8 cellular contexts compared by ENCODE assay signal in the genomic region with DNA sequence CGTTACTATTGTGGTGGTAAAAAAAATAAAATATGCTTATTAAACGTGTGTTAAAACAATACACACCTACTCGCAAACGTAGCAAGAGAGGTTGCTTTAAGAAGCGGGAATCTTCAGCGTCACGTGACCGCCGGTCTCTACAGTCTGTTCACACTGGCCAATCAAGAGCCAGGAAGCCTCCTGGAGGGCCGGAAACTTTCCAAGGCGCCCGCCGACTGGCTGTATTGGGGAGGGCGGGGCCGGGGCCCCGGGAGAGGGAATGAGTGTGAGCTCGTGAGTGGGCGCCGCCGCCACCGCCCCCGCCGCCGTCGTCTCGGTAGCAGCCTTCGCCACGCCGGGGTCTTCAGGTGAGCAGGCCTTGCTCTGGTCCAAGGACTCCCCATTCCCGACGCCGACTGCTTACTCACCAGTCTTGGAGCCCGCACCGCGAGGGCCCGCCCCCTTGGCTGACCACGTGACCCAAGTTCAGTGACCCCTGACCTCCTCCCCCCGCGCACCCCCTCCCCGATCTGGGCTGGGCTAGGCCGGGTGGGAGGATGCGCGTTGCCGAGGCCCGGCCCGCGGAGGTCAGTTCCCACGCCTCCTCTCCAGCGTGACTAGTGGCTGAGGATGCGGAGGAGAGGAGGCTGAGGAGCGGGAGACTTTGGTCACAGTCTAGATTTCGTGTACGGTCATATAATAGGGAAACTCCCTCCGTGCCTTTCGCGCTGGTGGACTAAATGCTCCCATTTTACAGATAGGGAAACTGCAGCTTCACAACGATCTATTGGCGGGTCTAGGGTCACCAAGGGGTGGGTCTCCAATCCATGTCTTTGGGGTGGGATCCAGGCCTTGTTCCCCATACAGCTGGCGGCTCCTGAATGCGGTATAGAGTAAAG. TPM values are rescaled to one million over a fixed set of nuclear protein-coding genes. Genes with fewer than 3 reads are reported as not detected.
DNase-seq lines count a peak whose midpoint lies in the region; ATAC-seq and TF ChIP-seq lines count a peak whose summit lies in the region.

A gene with protein sequence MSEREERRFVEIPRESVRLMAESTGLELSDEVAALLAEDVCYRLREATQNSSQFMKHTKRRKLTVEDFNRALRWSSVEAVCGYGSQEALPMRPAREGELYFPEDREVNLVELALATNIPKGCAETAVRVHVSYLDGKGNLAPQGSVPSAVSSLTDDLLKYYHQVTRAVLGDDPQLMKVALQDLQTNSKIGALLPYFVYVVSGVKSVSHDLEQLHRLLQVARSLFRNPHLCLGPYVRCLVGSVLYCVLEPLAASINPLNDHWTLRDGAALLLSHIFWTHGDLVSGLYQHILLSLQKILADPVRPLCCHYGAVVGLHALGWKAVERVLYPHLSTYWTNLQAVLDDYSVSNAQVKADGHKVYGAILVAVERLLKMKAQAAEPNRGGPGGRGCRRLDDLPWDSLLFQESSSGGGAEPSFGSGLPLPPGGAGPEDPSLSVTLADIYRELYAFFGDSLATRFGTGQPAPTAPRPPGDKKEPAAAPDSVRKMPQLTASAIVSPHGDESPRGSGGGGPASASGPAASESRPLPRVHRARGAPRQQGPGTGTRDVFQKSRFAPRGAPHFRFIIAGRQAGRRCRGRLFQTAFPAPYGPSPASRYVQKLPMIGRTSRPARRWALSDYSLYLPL (plus strand): TSS at position 253 of the 878 bp plus-strand sequence. CDS start 4,388 bp downstream, outside the sequence.

- H3K4me2 ChIP-seq in SK-N-SH: peak within 1 kb of the TSS; percentile 86

- TF ChIP-seq RAD21 in SK-N-SH (IDR thresholded peaks at IDR 0.05; ENCODE audit: low read length): no peak

- H3K79me2 ChIP-seq in SK-N-SH (ENCODE audit: insufficient read depth): peaks cover 32% of the 10 kb centered on the region

- CTCF ChIA-PET in SK-N-SH (lab: Yijun Ruan, JAX): interaction anchor here (1.0 to 9.8 kb wide), 10 partner anchors 11 to 110 kb away, joined by 3 to 130 read pairs (median 4); a partner anchor contains a TSS

- H3K27me3 ChIP-seq in SK-N-SH (ENCODE audit: insufficient read depth): no peaks in the 10 kb centered on the region
- no peaks in the 10 kb centered on the region for H3K27me3 ChIP-seq in testis

- H2AFZ ChIP-seq in SK-N-SH (ENCODE audit: low read depth): peak within 1 kb of the TSS; percentile 82

- POLR2A ChIA-PET in SK-N-SH (lab: Yijun Ruan, JAX): interaction anchor here (0.6 to 3.4 kb wide), 12 partner anchors 10 to 106 kb away, joined by 3 to 21 read pairs (median 4); a partner anchor contains a TSS

- H3F3A ChIP-seq in SK-N-SH (replicated peaks; ENCODE audit: insufficient read depth): peaks cover 30% of the 10 kb centered on the region

- H3K27ac ChIP-seq in SK-N-SH (ENCODE audit: low read depth in 2 of 2, low read length in 1 of 2) (peak within 1 kb of the TSS; percentile 85 to 88), testis (peak within 1 kb of the TSS; percentile 80 to 93)

- ATAC-seq in omental fat pad (ENCODE audit: low FRiP score): peak; percentile 99

- H3K4me1 Mint-ChIP-seq in activated naive CD4-positive, alpha-beta T cell treated with anti-CD3 and anti-CD28 coated beads, Interleukin-2, amount 50 U/mL, for 24 hours: peaks cover 27% of the 10 kb centered on the region

- H3K4me3 ChIP-seq in HFF-Myc (replicated peaks; ENCODE audit: low read depth, low read length): peak within 1 kb of the TSS; percentile 58
- H3K4me3 ChIP-seq in SK-N-SH (ENCODE audit: low read depth in 2 of 2, low read length in 1 of 2): peak within 1 kb of the TSS; percentile 56 to 74
- peak within 1 kb of the TSS; percentile 61 to 63 for H3K4me3 ChIP-seq in testis

- no peaks in the 10 kb centered on the region for H4K20me1 ChIP-seq in SK-N-SH (ENCODE audit: insufficient read depth)

- H3K9ac ChIP-seq in SK-N-SH: peak within 1 kb of the TSS; percentile 71

- intact Hi-C loops in testis (cut with DNase I; ENCODE audit: low total_unique reads): no loop called here

- peak within 1 kb of the TSS; percentile 95 for H3K27ac Mint-ChIP-seq in activated naive CD4-positive, alpha-beta T cell treated with anti-CD3 and anti-CD28 coated beads, Interleukin-2, amount 50 U/mL, for 24 hours

- no peak for TF ChIP-seq EP300 in SK-N-SH (IDR thresholded peaks at IDR 0.05; ENCODE audit: borderline replicate concordance in 1 of 2, low read depth in 1 of 2, low read length in 1 of 2)

- DNase-seq in GM04503 (ENCODE audit: low read depth): peak; percentile 80
- DNase-seq in HFF-Myc (ENCODE audit: extremely low read depth, low read depth): peak; percentile 81
- peak; percentile 91 for DNase-seq in NAMALWA (ENCODE audit: low spot score)
- DNase-seq in SK-N-SH: peak; percentile 98
- peak; percentile 87 for DNase-seq in glomerular endothelial cell (ENCODE audit: extremely low read depth, low read depth, low spot score)
- peak; percentile 94 for DNase-seq in omental fat pad (ENCODE audit: low spot score)
- peak; percentile 100 for DNase-seq in testis

- H3K27me3 Mint-ChIP-seq in activated naive CD4-positive, alpha-beta T cell treated with anti-CD3 and anti-CD28 coated beads, Interleukin-2, amount 50 U/mL, for 24 hours: no peaks in the 10 kb centered on the region

- H3K9me2 ChIP-seq in SK-N-SH: no peaks in the 10 kb centered on the region

- no peak for TF ChIP-seq POLR2A in testis (IDR thresholded peaks at IDR 0.05)

- H3K36me3 ChIP-seq in SK-N-SH (replicated peaks in 1 of 2; ENCODE audit: control insufficient read depth in 1 of 2, insufficient read depth in 2 of 2, low read length in 1 of 2) (peaks cover 12 to 15% of the 10 kb centered on the region in 2 experiments), testis (ENCODE audit: low read depth, missing control alignments) (no peaks in the 10 kb centered on the region)

- no peaks in the 10 kb centered on the region for H3K9me3 ChIP-seq in SK-N-SH
- no peaks in the 10 kb centered on the region for H3K9me3 ChIP-seq in testis

- H3K4me3 Mint-ChIP-seq in activated naive CD4-positive, alpha-beta T cell treated with anti-CD3 and anti-CD28 coated beads, Interleukin-2, amount 50 U/mL, for 24 hours: peak within 1 kb of the TSS; percentile 93

- WGBS in SK-N-SH (ENCODE audit: low lambda C conversion rate): 4% methylated on average over 19 of the region's 60 CpGs
- 1 to 3% methylated on average over 20 to 51 of the region's 60 CpGs for WGBS in testis, 2 donors

- TF ChIP-seq CTCF in HFF-Myc (IDR thresholded peaks at IDR 0.05; ENCODE audit: low read depth, low read length, missing control alignments) (no peak), SK-N-SH (IDR thresholded peaks at IDR 0.05) (no peak), omental fat pad (IDR thresholded peaks at IDR 0.05) (no peak), testis (IDR thresholded peaks at IDR 0.05) (no peak)

- H3K9me3 Mint-ChIP-seq in activated naive CD4-positive, alpha-beta T cell treated with anti-CD3 and anti-CD28 coated beads, Interleukin-2, amount 50 U/mL, for 24 hours: no peaks in the 10 kb centered on the region

- no peaks in the 10 kb centered on the region for H3K36me3 Mint-ChIP-seq in activated naive CD4-positive, alpha-beta T cell treated with anti-CD3 and anti-CD28 coated beads, Interleukin-2, amount 50 U/mL, for 24 hours

- H3K4me1 ChIP-seq in SK-N-SH (ENCODE audit: control insufficient read depth in 1 of 2, insufficient read depth in 2 of 2, low read depth in 1 of 2, low read length in 1 of 2) (peaks cover 0 to 15% of the 10 kb centered on the region in 2 experiments; a peak in 1 of 4 replicates), testis (peaks cover 19% of the 10 kb centered on the region)

TF ChIP-seq in SK-N-SH, 30 proteins besides CTCF, POLR2A, EP300 and RAD21 (continues in another document):
- TF ChIP-seq RCOR1 (IDR thresholded peaks at IDR 0.05; ENCODE audit: low read length) (no peak), POLR2AphosphoS5 (IDR thresholded peaks at IDR 0.05; ENCODE audit: low read depth, low read length) (peak; percentile 74), MXI1 (IDR thresholded peaks at IDR 0.05; ENCODE audit: low read depth, low read length) (peak; percentile 88), JUND (IDR thresholded peaks at IDR 0.05) (no peak), FOXM1 (IDR thresholded peaks at IDR 0.05; ENCODE audit: low read depth) (no peak), YY1 (IDR thresholded peaks at IDR 0.05; ENCODE audit: low read depth) (no peak), RFX5 (IDR thresholded peaks at IDR 0.05; ENCODE audit: low read length) (no peak), ELF1 (IDR thresholded peaks at IDR 0.05) (no peak), FOSL2 (IDR thresholded peaks at IDR 0.05; ENCODE audit: borderline replicate concordance, low read depth) (no peak), CHD2 (IDR thresholded peaks at IDR 0.05; ENCODE audit: low read length, partially characterized antibody) (no peak)
- TF ChIP-seq, protein P1, sequence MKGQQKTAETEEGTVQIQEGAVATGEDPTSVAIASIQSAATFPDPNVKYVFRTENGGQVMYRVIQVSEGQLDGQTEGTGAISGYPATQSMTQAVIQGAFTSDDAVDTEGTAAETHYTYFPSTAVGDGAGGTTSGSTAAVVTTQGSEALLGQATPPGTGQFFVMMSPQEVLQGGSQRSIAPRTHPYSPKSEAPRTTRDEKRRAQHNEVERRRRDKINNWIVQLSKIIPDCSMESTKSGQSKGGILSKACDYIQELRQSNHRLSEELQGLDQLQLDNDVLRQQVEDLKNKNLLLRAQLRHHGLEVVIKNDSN (IDR thresholded peaks at IDR 0.05; ENCODE audit: borderline replicate concordance, low read depth): peak; percentile 92
- TF ChIP-seq, protein P2, sequence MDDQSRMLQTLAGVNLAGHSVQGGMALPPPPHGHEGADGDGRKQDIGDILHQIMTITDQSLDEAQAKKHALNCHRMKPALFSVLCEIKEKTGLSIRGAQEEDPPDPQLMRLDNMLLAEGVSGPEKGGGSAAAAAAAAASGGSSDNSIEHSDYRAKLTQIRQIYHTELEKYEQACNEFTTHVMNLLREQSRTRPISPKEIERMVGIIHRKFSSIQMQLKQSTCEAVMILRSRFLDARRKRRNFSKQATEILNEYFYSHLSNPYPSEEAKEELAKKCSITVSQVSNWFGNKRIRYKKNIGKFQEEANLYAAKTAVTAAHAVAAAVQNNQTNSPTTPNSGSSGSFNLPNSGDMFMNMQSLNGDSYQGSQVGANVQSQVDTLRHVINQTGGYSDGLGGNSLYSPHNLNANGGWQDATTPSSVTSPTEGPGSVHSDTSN (IDR thresholded peaks at IDR 0.05): no peak

RNA-seq across cellular contexts. Expression of the gene that starts here (rescaled TPM):
- polyA plus RNA-seq in SK-N-SH (2012; rRNA removed): 33.6 and 34.4 TPM in 2 replicates
- 10.8 and 13.1 TPM in 2 replicates for polyA plus RNA-seq in SK-N-SH (2012; cell fraction: cytosol; rRNA removed)
- 145 and 147 TPM in 2 replicates for polyA plus RNA-seq in SK-N-SH (2012; cell fraction: nucleus; rRNA removed)
- 20.6 and 21.8 TPM in 2 replicates for total RNA-seq in glomerular endothelial cell
- total RNA-seq in omental fat pad: 10 to 100 TPM; 11.7 to 20.3 (median 14.9) TPM
- 10 to 100 TPM; 22.4 to 32.0 TPM for total RNA-seq in testis
- 13.6 TPM for polyA plus RNA-seq in testis (ENCODE audit: insufficient read depth, low read depth, low replicate concordance)

Comparison
In these comparisons a context has a peak if more than half of its experiments do, and no peak if none do; other contexts are left out.
1. Peak in every context shown above with its lines: DNase-seq, ATAC-seq, H3K4me3 ChIP-seq and H3K27ac ChIP-seq.